Comparison of ENCODE assay signal across 1 cellular context in the genomic region with DNA sequence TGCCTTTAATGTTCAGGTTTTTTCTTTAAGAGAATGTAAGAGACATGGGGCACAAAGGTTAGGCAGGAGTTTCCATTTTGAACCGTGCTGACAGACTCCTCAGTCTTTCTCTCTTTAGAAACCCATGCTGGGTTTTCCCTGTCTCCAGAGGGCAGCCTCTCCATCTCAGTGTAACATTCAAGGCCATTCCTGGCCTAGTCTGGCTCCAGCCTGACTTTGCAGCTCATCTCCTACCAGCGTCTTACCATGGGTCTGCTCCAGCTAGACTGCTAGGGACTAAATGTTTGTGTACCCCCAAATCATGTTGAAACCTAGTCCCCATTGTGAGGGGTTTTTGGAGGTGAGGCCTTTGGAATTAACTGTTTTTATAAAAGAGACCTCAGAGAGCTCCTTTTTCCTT.
TF ChIP-seq lines count a peak whose summit lies in the region.

No MANE protein-coding gene starts in this region.

TF ChIP-seq in GM12878, 131 proteins besides CTCF, POLR2A, EP300 and RAD21:
- TF ChIP-seq RAD51 (IDR thresholded peaks at IDR 0.05) (no peak), PAX5 (IDR thresholded peaks at IDR 0.05; ENCODE audit: borderline replicate concordance, low read depth, low read length) (no peak), MYC (IDR thresholded peaks at IDR 0.05; ENCODE audit: insufficient read depth, insufficient read length, insufficient replicate concordance, low read length, severe bottlenecking) (no peak), SP1 (IDR thresholded peaks at IDR 0.05; ENCODE audit: low read depth, low read length) (no peak), YY1 (IDR thresholded peaks at IDR 0.05; ENCODE audit: low read depth, low read length) (no peak), SMC3 (IDR thresholded peaks at IDR 0.05; ENCODE audit: borderline replicate concordance, low read length) (no peak), SIX5 (IDR thresholded peaks at IDR 0.05; ENCODE audit: low read depth, low read length, severe bottlenecking) (no peak), KLF5 (IDR thresholded peaks at IDR 0.05; ENCODE audit: partially characterized antibody) (no peak), MTA3 (IDR thresholded peaks at IDR 0.05; ENCODE audit: borderline replicate concordance, low read length) (no peak), ESRRA (IDR thresholded peaks at IDR 0.05; ENCODE audit: low read length) (no peak)
- TF ChIP-seq, protein P1, sequence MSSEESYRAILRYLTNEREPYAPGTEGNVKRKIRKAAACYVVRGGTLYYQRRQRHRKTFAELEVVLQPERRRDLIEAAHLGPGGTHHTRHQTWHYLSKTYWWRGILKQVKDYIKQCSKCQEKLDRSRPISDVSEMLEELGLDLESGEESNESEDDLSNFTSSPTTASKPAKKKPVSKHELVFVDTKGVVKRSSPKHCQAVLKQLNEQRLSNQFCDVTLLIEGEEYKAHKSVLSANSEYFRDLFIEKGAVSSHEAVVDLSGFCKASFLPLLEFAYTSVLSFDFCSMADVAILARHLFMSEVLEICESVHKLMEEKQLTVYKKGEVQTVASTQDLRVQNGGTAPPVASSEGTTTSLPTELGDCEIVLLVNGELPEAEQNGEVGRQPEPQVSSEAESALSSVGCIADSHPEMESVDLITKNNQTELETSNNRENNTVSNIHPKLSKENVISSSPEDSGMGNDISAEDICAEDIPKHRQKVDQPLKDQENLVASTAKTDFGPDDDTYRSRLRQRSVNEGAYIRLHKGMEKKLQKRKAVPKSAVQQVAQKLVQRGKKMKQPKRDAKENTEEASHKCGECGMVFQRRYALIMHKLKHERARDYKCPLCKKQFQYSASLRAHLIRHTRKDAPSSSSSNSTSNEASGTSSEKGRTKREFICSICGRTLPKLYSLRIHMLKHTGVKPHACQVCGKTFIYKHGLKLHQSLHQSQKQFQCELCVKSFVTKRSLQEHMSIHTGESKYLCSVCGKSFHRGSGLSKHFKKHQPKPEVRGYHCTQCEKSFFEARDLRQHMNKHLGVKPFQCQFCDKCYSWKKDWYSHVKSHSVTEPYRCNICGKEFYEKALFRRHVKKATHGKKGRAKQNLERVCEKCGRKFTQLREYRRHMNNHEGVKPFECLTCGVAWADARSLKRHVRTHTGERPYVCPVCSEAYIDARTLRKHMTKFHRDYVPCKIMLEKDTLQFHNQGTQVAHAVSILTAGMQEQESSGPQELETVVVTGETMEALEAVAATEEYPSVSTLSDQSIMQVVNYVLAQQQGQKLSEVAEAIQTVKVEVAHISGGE (CRISPR knock-in tag; IDR thresholded peaks at IDR 0.05), result no peak
- TF ChIP-seq, protein P2, sequence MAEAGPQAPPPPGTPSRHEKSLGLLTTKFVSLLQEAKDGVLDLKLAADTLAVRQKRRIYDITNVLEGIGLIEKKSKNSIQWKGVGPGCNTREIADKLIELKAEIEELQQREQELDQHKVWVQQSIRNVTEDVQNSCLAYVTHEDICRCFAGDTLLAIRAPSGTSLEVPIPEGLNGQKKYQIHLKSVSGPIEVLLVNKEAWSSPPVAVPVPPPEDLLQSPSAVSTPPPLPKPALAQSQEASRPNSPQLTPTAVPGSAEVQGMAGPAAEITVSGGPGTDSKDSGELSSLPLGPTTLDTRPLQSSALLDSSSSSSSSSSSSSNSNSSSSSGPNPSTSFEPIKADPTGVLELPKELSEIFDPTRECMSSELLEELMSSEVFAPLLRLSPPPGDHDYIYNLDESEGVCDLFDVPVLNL (IDR thresholded peaks at IDR 0.05; ENCODE audit: low read depth, low read length), result no peak
- TF ChIP-seq, protein P3, sequence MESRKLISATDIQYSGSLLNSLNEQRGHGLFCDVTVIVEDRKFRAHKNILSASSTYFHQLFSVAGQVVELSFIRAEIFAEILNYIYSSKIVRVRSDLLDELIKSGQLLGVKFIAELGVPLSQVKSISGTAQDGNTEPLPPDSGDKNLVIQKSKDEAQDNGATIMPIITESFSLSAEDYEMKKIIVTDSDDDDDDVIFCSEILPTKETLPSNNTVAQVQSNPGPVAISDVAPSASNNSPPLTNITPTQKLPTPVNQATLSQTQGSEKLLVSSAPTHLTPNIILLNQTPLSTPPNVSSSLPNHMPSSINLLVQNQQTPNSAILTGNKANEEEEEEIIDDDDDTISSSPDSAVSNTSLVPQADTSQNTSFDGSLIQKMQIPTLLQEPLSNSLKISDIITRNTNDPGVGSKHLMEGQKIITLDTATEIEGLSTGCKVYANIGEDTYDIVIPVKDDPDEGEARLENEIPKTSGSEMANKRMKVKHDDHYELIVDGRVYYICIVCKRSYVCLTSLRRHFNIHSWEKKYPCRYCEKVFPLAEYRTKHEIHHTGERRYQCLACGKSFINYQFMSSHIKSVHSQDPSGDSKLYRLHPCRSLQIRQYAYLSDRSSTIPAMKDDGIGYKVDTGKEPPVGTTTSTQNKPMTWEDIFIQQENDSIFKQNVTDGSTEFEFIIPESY (IDR thresholded peaks at IDR 0.05), result no peak
